In genomic region chr2:192148620-192149321, GRCh38 we compare ENCODE assay signal across 10 cellular contexts. TPM values are rescaled to one million over a fixed set of nuclear protein-coding genes. Genes with fewer than 3 reads are reported as not detected.
A peak's percentile ranks its signal among the peaks of the same experiment; 100 is the strongest.
DNase-seq lines count a peak whose midpoint lies in the region; ATAC-seq, FAIRE-seq and TF ChIP-seq lines count a peak whose summit lies in the region.
"Had no signal": no experiment of that assay in that cellular context is flagged by ENCODE, and none has a peak within 500 bp of the region (broad histone marks: within the 10 kb centered on the region; RNA-seq: fewer than 3 reads in every experiment).

No MANE protein-coding gene starts in this region.

- H3K4me3 ChIP-seq in mammary epithelial cell (replicated peaks in 1 of 3; ENCODE audit: insufficient read depth in 1 of 3, low read depth in 2 of 3, low read length in 3 of 3) (no peak overlapping the region), HepG2 (replicated peaks in 1 of 3; ENCODE audit: insufficient read depth in 1 of 3, low read depth in 2 of 3, low read length in 3 of 3) (no peak overlapping the region), thoracic aorta (no peak overlapping the region)
- H3K4me3 ChIP-seq: skin epidermis had no signal

- TF ChIP-seq EP300 in HepG2 (IDR thresholded peaks at IDR 0.05; ENCODE audit: low read depth in 2 of 2, low read length in 2 of 2) (no peak), HepG2 (CRISPR knock-in tag; IDR thresholded peaks at IDR 0.05; ENCODE audit: borderline replicate concordance) (no peak)

- H4K20me1 ChIP-seq in mammary epithelial cell (ENCODE audit: insufficient read depth, low read length): no peaks in the 10 kb centered on the region
- H4K20me1 ChIP-seq in HepG2 (ENCODE audit: insufficient read depth, low read length): no peaks in the 10 kb centered on the region

- FAIRE-seq in HepG2 (lab: Jason Lieb, UNC): no peak

- H3K4me2 ChIP-seq in mammary epithelial cell (ENCODE audit: insufficient read depth, low read depth, low read length) (no peak overlapping the region), HepG2 (ENCODE audit: low read depth, low read length) (no peak overlapping the region)

- DNase-seq in H4 (ENCODE audit: low spot score) (peak; percentile 10), mammary epithelial cell (no peak), HepG2 (ENCODE audit: low spot score) (no peak), thoracic aorta (ENCODE audit: low spot score) (no peak), NCI-H146 (lab: John Stamatoyannopoulos, UW) (no peak)
- DNase-seq: activated CD4-positive, alpha-beta T cell treated with anti-CD3 and anti-CD28 coated beads, Interleukin-2, amount 10 ng/mL, durations not matched to agents 7 days and 5 days; NCI-H2081 treated with DMSO at 0.1 percent for 48 hours had no signal

- 18% methylated on average over 5 of the region's 5 CpGs for WGBS in mammary epithelial cell (ENCODE audit: low coverage, missing lambda C conversion rate)
- WGBS in HepG2 (ENCODE audit: low lambda C conversion rate): 10% methylated on average over 5 of the region's 5 CpGs

- ATAC-seq in HepG2 (peak; percentile 46; the same call in 2 of the 3 replicates), thoracic aorta (ENCODE audit: insufficient number of reproducible peaks, low FRiP score, low read depth) (no peak), HG03378 (IDR thresholded peaks at IDR 0.05; ENCODE audit: unreplicated experiment) (no peak), HG03108 (IDR thresholded peaks at IDR 0.05; ENCODE audit: unreplicated experiment) (no peak)

- no TSS peak for BruUV-seq in mammary epithelial cell (replicated peaks; lab: Mats Ljungman, UMichigan)
- BruUV-seq in HepG2 (replicated peaks; lab: Mats Ljungman, UMichigan): no TSS peak

- intact Hi-C loops in mammary epithelial cell (cut with micrococcal nuclease): no loop called here
- intact Hi-C loops in HepG2 (cut with micrococcal nuclease; ENCODE audit: unreplicated experiment): no loop called here

- no peak for TF ChIP-seq CTCF in mammary epithelial cell (conservative IDR thresholded peaks at IDR 0.05 in 1 of 2, IDR thresholded peaks at IDR 0.05 in 1 of 2; ENCODE audit: extremely low read depth in 1 of 2, insufficient read depth in 1 of 2, low read depth in 1 of 2, low read length in 2 of 2)
- no peak for TF ChIP-seq CTCF in HepG2 (CRISPR knock-in tag; IDR thresholded peaks at IDR 0.05)
- TF ChIP-seq CTCF in thoracic aorta (IDR thresholded peaks at IDR 0.05): peak; percentile 32

- TF ChIP-seq POLR2A in HepG2 (IDR thresholded peaks at IDR 0.05; ENCODE audit: insufficient read depth in 1 of 2, low read depth in 2 of 2, low read length in 2 of 2): no peak

- H3K36me3 ChIP-seq in mammary epithelial cell (ENCODE audit: insufficient read depth, low read length) (no peaks in the 10 kb centered on the region), HepG2 (replicated peaks in 1 of 2; ENCODE audit: control insufficient read depth in 1 of 2, insufficient read depth in 2 of 2, low read length in 2 of 2) (no peaks in the 10 kb centered on the region), thoracic aorta (no peaks in the 10 kb centered on the region)

- H3K9ac ChIP-seq in mammary epithelial cell (ENCODE audit: insufficient read depth, low read length): no peak overlapping the region
- H3K9ac ChIP-seq in HepG2 (ENCODE audit: insufficient read depth, low read depth, low read length): no peak overlapping the region

- peaks cover 7% of the 10 kb centered on the region for H3K4me1 ChIP-seq in mammary epithelial cell (ENCODE audit: insufficient read depth, low read length)
- no peaks in the 10 kb centered on the region for H3K4me1 ChIP-seq in HepG2 (ENCODE audit: insufficient read depth, low read length)
- peaks cover 8 to 17% of the 10 kb centered on the region in 2 donors for H3K4me1 ChIP-seq in thoracic aorta (ENCODE audit: control insufficient read depth in 1 of 2, low read depth in 2 of 2)

- in situ Hi-C loops in mammary epithelial cell (cut with MboI; ENCODE audit: low sequenced_read_pairs in 2 of 2): no loop called here
- in situ Hi-C loops in HepG2 (cut with HindIII; ENCODE audit: extremely low pct_ligation_motif_present, low pct_unique_long_range_greater_than_20kb): no loop called here

- H3K27me3 ChIP-seq in mammary epithelial cell (ENCODE audit: insufficient read depth, low read length) (no peaks in the 10 kb centered on the region), HepG2 (ENCODE audit: control insufficient read depth in 1 of 2, insufficient read depth in 2 of 2, low read length in 2 of 2) (no peaks in the 10 kb centered on the region), thoracic aorta (replicated peaks; ENCODE audit: insufficient read depth) (no peaks in the 10 kb centered on the region)

- H3K79me2 ChIP-seq in mammary epithelial cell (ENCODE audit: insufficient read depth, low read length) (no peaks in the 10 kb centered on the region), HepG2 (ENCODE audit: insufficient read depth, low read length) (no peaks in the 10 kb centered on the region)

- peak overlapping the region; percentile 29 for H2AFZ ChIP-seq in mammary epithelial cell (ENCODE audit: low read depth, low read length)
- no peak overlapping the region for H2AFZ ChIP-seq in HepG2 (ENCODE audit: low read length)

- TF ChIP-seq RAD21 in HepG2 (CRISPR knock-in tag; IDR thresholded peaks at IDR 0.05): no peak

- H3K9me3 ChIP-seq in mammary epithelial cell (replicated peaks; ENCODE audit: insufficient read depth, low read length): no peaks in the 10 kb centered on the region
- H3K9me3 ChIP-seq in HepG2 (ENCODE audit: low read length): no peaks in the 10 kb centered on the region
- no peaks in the 10 kb centered on the region for H3K9me3 ChIP-seq in thoracic aorta

- CTCF ChIA-PET in mammary epithelial cell (lab: Charles Lee; ENCODE audit: low non-redundant PET) (no interaction called here), HepG2 (lab: Yijun Ruan, JAX; ENCODE audit: low intra/inter-chr PET ratio, low total read pairs) (no interaction called here)

- H3K27ac ChIP-seq in mammary epithelial cell (ENCODE audit: insufficient read depth, low read depth, low read length) (no peak overlapping the region), HepG2 (ENCODE audit: extremely low read length, insufficient read depth, low read length) (no peak overlapping the region), thoracic aorta (peak overlapping the region; percentile 25 to 60)

- dilution Hi-C loops in mammary epithelial cell (cut with HindIII; ENCODE audit: low sequenced_read_pairs): no loop called here

- POLR2A ChIA-PET in HepG2 (lab: Yijun Ruan, JAX): no interaction called here

TF ChIP-seq in HepG2, 621 proteins besides CTCF, POLR2A, EP300 and RAD21 (continues in another document):
- TF ChIP-seq CHCHD3 (CRISPR knock-in tag; IDR thresholded peaks at IDR 0.05) (no peak), ZNF264 (CRISPR knock-in tag; IDR thresholded peaks at IDR 0.05) (no peak), EEA1 (CRISPR knock-in tag; IDR thresholded peaks at IDR 0.05; ENCODE audit: borderline replicate concordance) (no peak), TEAD3 (CRISPR knock-in tag; optimal IDR thresholded peaks at IDR 0.05; ENCODE audit: borderline replicate concordance) (no peak), ZNF496 (CRISPR knock-in tag; IDR thresholded peaks at IDR 0.05; ENCODE audit: insufficient replicate concordance) (no peak), MYC (CRISPR knock-in tag; IDR thresholded peaks at IDR 0.05; ENCODE audit: borderline replicate concordance) (no peak), ZNF674 (CRISPR knock-in tag; IDR thresholded peaks at IDR 0.05; ENCODE audit: low read depth) (no peak), ZNF704 (CRISPR knock-in tag; IDR thresholded peaks at IDR 0.05; ENCODE audit: borderline replicate concordance) (no peak)

RNA-seq across cellular contexts. Expression of gene TMEFF2, which starts 46.0 kb away (rescaled TPM):
- total RNA-seq in H4 (2014; rRNA removed; shearing (Covaris generic)): 5.0 TPM in 2 replicates
- total RNA-seq in mammary epithelial cell (not detected), HepG2 (2016; rRNA removed; fragmentation: Illumina TruSeq; extraction: Trizol) (not detected in 2 replicates), thoracic aorta (under 1 TPM in 1 of 2 donors, not detected in 1; 0.21 TPM)
- polyA plus RNA-seq in mammary epithelial cell (not detected), HepG2 (2011; rRNA removed) (not detected in 2 replicates)
- polyA minus RNA-seq in mammary epithelial cell: not detected
- total RNA-seq in HepG2 (2016; cell fraction: cytosol; rRNA removed; fragmentation: Illumina TruSeq; extraction: Trizol; ENCODE audit: low read depth): not detected in 2 replicates
- not detected in 2 replicates for total RNA-seq in HepG2 (2016; cell fraction: insoluble cytoplasmic fraction; rRNA removed; fragmentation: Illumina TruSeq; extraction: Trizol)
- not detected in 2 replicates for total RNA-seq in HepG2 (2016; cell fraction: membrane; rRNA removed; fragmentation: Illumina TruSeq; extraction: Trizol)
- total RNA-seq in HepG2 (2016; cell fraction: nucleus; rRNA removed; fragmentation: Illumina TruSeq; extraction: Trizol): not detected in 2 replicates
- polyA plus RNA-seq in HepG2 (2011; cell fraction: cytosol; rRNA removed): not detected in 2 replicates
- polyA plus RNA-seq in HepG2 (2011; cell fraction: nucleus; rRNA removed): not detected in 2 replicates
- polyA plus RNA-seq in HepG2 (2012): not detected in 2 replicates
- not detected in 2 replicates for polyA plus RNA-seq in HepG2 (2016; cell fraction: cytosol; fragmentation: Illumina TruSeq; extraction: Trizol; ENCODE audit: low read depth)
- not detected in 2 replicates for polyA plus RNA-seq in HepG2 (2016; cell fraction: insoluble cytoplasmic fraction; fragmentation: Illumina TruSeq; extraction: Trizol; ENCODE audit: low read depth)
- polyA plus RNA-seq in HepG2 (2016; cell fraction: membrane; fragmentation: Illumina TruSeq; extraction: Trizol; ENCODE audit: low read depth): not detected in 2 replicates
- not detected in 2 replicates for polyA plus RNA-seq in HepG2 (2016; cell fraction: nucleus; fragmentation: Illumina TruSeq; extraction: Trizol; ENCODE audit: insufficient read depth, low read depth)
- polyA minus RNA-seq in HepG2 (2011; rRNA and poly(A)+ RNA removed; ENCODE audit: low replicate concordance): 0.12 TPM in 1 of 2 replicates, not detected in the other
- polyA minus RNA-seq in HepG2 (2011; cell fraction: cytosol; rRNA and poly(A)+ RNA removed): not detected in 2 replicates
- polyA minus RNA-seq in HepG2 (2011; cell fraction: nucleus; rRNA and poly(A)+ RNA removed): 0.13 and 0.25 TPM in 2 replicates
- total RNA-seq: activated CD4-positive, alpha-beta T cell treated with anti-CD3 and anti-CD28 coated beads, Interleukin-2, amount 10 ng/mL, durations not matched to agents 7 days and 5 days had no signal

Comparison
In these comparisons a context has a peak if more than half of its experiments do, and no peak if none do; other contexts are left out.
1. H3K27ac ChIP-seq: peak in thoracic aorta (2 of 2); none in mammary epithelial cell (single experiment) and HepG2 (single experiment).